ENCODE assay signal across 1 cellular context in genomic region chr12:3204143-3204542, GRCh38.
TF ChIP-seq lines count a peak whose summit lies in the region.

No MANE protein-coding gene starts in this region.

TF ChIP-seq in HCT116, 20 proteins besides CTCF, POLR2A, EP300 and RAD21 (continued from another document):
- no peak for TF ChIP-seq REST (IDR thresholded peaks at IDR 0.05; ENCODE audit: low read depth)
- no peak for TF ChIP-seq ELF1 (IDR thresholded peaks at IDR 0.05; ENCODE audit: borderline replicate concordance, low read depth)
- no peak for TF ChIP-seq JUND (IDR thresholded peaks at IDR 0.05)
- no peak for TF ChIP-seq TCF7L2 (IDR thresholded peaks at IDR 0.05; ENCODE audit: borderline replicate concordance, extremely low read depth, insufficient read depth, insufficient read length)
- TF ChIP-seq ZNF274 (IDR thresholded peaks at IDR 0.05; ENCODE audit: low read depth, low read length), result no peak
- TF ChIP-seq EZH2 (IDR thresholded peaks at IDR 0.05), result no peak
- no peak for TF ChIP-seq ATF3 (IDR thresholded peaks at IDR 0.05)
